1 cellular context compared by ENCODE assay signal in genomic region chr10:4246881-4247358, GRCh38.
A peak's percentile ranks its signal among the peaks of the same experiment; 100 is the strongest.
TF ChIP-seq lines count a peak whose summit lies in the region.

No MANE protein-coding gene starts in this region.

TF ChIP-seq in SK-N-SH treated with all-trans-retinoic acid at 6 μM for 48 hours, 23 proteins besides CTCF, POLR2A, EP300 and RAD21 (continued from another document):
- no peak for TF ChIP-seq TCF4 (CRISPR knock-in tag; IDR thresholded peaks at IDR 0.05; ENCODE audit: borderline replicate concordance)
- no peak for TF ChIP-seq ZNF8 (CRISPR knock-in tag; IDR thresholded peaks at IDR 0.05)
- no peak for TF ChIP-seq ESRRG (CRISPR knock-in tag; IDR thresholded peaks at IDR 0.05)
- peak; percentile 69; the same call in 1 of the 2 replicates for TF ChIP-seq TOX (CRISPR knock-in tag; IDR thresholded peaks at IDR 0.05; ENCODE audit: borderline replicate concordance)
- no peak; the same call in 1 of the 2 replicates for TF ChIP-seq PATZ1 (CRISPR knock-in tag; IDR thresholded peaks at IDR 0.05; ENCODE audit: borderline replicate concordance)
- TF ChIP-seq ISL1 (CRISPR knock-in tag; IDR thresholded peaks at IDR 0.05): peak; percentile 65
- TF ChIP-seq ARNTL (CRISPR knock-in tag; IDR thresholded peaks at IDR 0.05; ENCODE audit: borderline replicate concordance, low read depth): no peak
- TF ChIP-seq OSR1 (CRISPR knock-in tag; IDR thresholded peaks at IDR 0.05): no peak
